ENCODE assay signal across 27 cellular contexts in the genomic region with DNA sequence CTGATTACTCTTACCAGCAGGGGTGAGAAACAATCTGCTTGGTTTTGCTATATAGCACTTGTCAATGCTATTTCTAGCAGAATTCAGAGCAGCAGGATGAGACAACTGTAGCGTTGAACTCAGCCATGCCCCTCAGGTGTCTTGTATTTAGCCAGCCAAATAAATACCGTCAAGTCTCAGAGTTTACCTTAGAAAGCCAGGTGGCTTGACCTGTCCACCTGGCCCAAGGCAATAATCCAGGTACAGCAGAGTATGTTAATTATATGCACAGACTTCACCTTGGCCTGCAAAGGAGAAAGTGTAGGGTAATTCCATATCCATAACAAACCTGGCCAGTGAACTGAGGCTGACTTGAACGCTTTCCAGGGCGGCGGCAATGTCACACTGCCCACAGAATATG.
"Had no signal": no experiment of that assay in that cellular context is flagged by ENCODE, and none has a peak within 500 bp of the region (broad histone marks: within the 10 kb centered on the region; RNA-seq: fewer than 3 reads in every experiment).

No MANE protein-coding gene starts in this region.

- H3K9me3 ChIP-seq: colonic mucosa, esophagus muscularis mucosa, gastroesophageal sphincter, heart left ventricle, left lung, ovary, right lobe of liver, suprapubic skin, transverse colon had no signal

- H3K4me3 ChIP-seq: colonic mucosa, esophagus muscularis mucosa, gastroesophageal sphincter, heart left ventricle, hepatocyte, left lung, neural progenitor cell, ovary, right lobe of liver, suprapubic skin, transverse colon had no signal

- H2AFZ ChIP-seq: hepatocyte, neural progenitor cell had no signal

- H3K4me1 Mint-ChIP-seq: naive thymus-derived CD4-positive, alpha-beta T cell; stimulated activated naive B cell treated with anti-CD40 and anti-IgM and Interleukin-4, amounts not matched to agents 10 μg/mL and 1 μg/mL and 100 μg/mL, for 72 hours; stimulated activated naive CD8-positive, alpha-beta T cell treated with anti-CD3 and anti-CD28 coated beads, Interleukin-15, amount 100 ng/mL, for 72 hours had no signal

- H3K36me3 ChIP-seq: colonic mucosa, esophagus muscularis mucosa, gastroesophageal sphincter, heart left ventricle, left lung, neural progenitor cell, ovary, right lobe of liver, suprapubic skin, transverse colon had no signal

- H3K4me1 ChIP-seq: colonic mucosa, esophagus muscularis mucosa, foreskin keratinocyte, gastroesophageal sphincter, heart left ventricle, left lung, neural progenitor cell, right lobe of liver, suprapubic skin, transverse colon had no signal

- H3K9ac ChIP-seq: neural progenitor cell had no signal

- H3K4me3 Mint-ChIP-seq: dendritic cell treated with granulocyte-macrophage colony-stimulating factor and Interleukin-4, amounts not matched to agents 40 ng/mL and 50 ng/mL, for 4 days; naive thymus-derived CD4-positive, alpha-beta T cell; nephron; neural progenitor cell; stimulated activated naive B cell treated with anti-CD40 and anti-IgM and Interleukin-4, amounts not matched to agents 10 μg/mL and 1 μg/mL and 100 μg/mL, for 72 hours; stimulated activated naive CD8-positive, alpha-beta T cell treated with anti-CD3 and anti-CD28 coated beads, Interleukin-15, amount 100 ng/mL, for 72 hours had no signal

- DNase-seq: colonic mucosa; effector CD8-positive, alpha-beta T cell; foreskin keratinocyte; heart left ventricle; left cardiac atrium; left lung; mammary epithelial cell; mesendoderm; midbrain; naive thymus-derived CD4-positive, alpha-beta T cell; nucleus accumbens; ovary; retina; right lobe of liver; small intestine; stimulated activated CD4-positive, alpha-beta T cell treated with anti-CD3 and anti-CD28 coated beads, Interleukin-15, amount 100 ng/mL, for 24 hours; stimulated activated CD4-positive, alpha-beta T cell treated with anti-CD3 and anti-CD28 coated beads, Interleukin-2, amount 100 ng/mL, for 48 hours; stimulated activated naive B cell treated with anti-CD40 and anti-IgM and Interleukin-4, amounts not matched to agents 10 μg/mL and 1 μg/mL and 100 μg/mL, for 72 hours; stimulated activated naive CD8-positive, alpha-beta T cell treated with anti-CD3 and anti-CD28 coated beads, Interleukin-15, amount 100 ng/mL, for 72 hours; transverse colon had no signal

- H3K79me2 ChIP-seq: hepatocyte had no signal

- H3K27ac ChIP-seq: colonic mucosa, esophagus muscularis mucosa, foreskin keratinocyte, gastroesophageal sphincter, heart left ventricle, hepatocyte, left lung, neural progenitor cell, ovary, right lobe of liver, suprapubic skin, transverse colon had no signal

- H3K4me2 ChIP-seq: hepatocyte, neural progenitor cell had no signal

- H3K9me3 Mint-ChIP-seq: dendritic cell treated with granulocyte-macrophage colony-stimulating factor and Interleukin-4, amounts not matched to agents 40 ng/mL and 50 ng/mL, for 4 days; nephron; neural progenitor cell had no signal

- H3K27me3 ChIP-seq: colonic mucosa, esophagus muscularis mucosa, foreskin keratinocyte, gastroesophageal sphincter, heart left ventricle, hepatocyte, left lung, neural progenitor cell, ovary, right lobe of liver, suprapubic skin, transverse colon had no signal

- ATAC-seq: foreskin keratinocyte; gastroesophageal sphincter; heart left ventricle; left cardiac atrium; left lung; naive thymus-derived CD4-positive, alpha-beta T cell; right lobe of liver; stimulated activated naive B cell treated with anti-CD40 and anti-IgM and Interleukin-4, amounts not matched to agents 10 μg/mL and 1 μg/mL and 100 μg/mL, for 72 hours; stimulated activated naive CD8-positive, alpha-beta T cell treated with anti-CD3 and anti-CD28 coated beads, Interleukin-15, amount 100 ng/mL, for 72 hours had no signal

- H3K27ac Mint-ChIP-seq: dendritic cell treated with granulocyte-macrophage colony-stimulating factor and Interleukin-4, amounts not matched to agents 40 ng/mL and 50 ng/mL, for 4 days; naive thymus-derived CD4-positive, alpha-beta T cell; nephron; neural progenitor cell; stimulated activated naive B cell treated with anti-CD40 and anti-IgM and Interleukin-4, amounts not matched to agents 10 μg/mL and 1 μg/mL and 100 μg/mL, for 72 hours; stimulated activated naive CD8-positive, alpha-beta T cell treated with anti-CD3 and anti-CD28 coated beads, Interleukin-15, amount 100 ng/mL, for 72 hours had no signal

- H3K36me3 Mint-ChIP-seq: naive thymus-derived CD4-positive, alpha-beta T cell; neural progenitor cell; stimulated activated naive B cell treated with anti-CD40 and anti-IgM and Interleukin-4, amounts not matched to agents 10 μg/mL and 1 μg/mL and 100 μg/mL, for 72 hours had no signal

- H3K27me3 Mint-ChIP-seq: dendritic cell treated with granulocyte-macrophage colony-stimulating factor and Interleukin-4, amounts not matched to agents 40 ng/mL and 50 ng/mL, for 4 days; naive thymus-derived CD4-positive, alpha-beta T cell; stimulated activated naive B cell treated with anti-CD40 and anti-IgM and Interleukin-4, amounts not matched to agents 10 μg/mL and 1 μg/mL and 100 μg/mL, for 72 hours; stimulated activated naive CD8-positive, alpha-beta T cell treated with anti-CD3 and anti-CD28 coated beads, Interleukin-15, amount 100 ng/mL, for 72 hours had no signal
